In genomic region chr2:203758841-203759691, GRCh38 we compare ENCODE assay signal across 1 cellular context.
TF ChIP-seq lines count a peak whose summit lies in the region.

No MANE protein-coding gene starts in this region.

TF ChIP-seq in IMR-90, 13 proteins besides CTCF, POLR2A, EP300 and RAD21 (continued from another document):
- TF ChIP-seq RFX5 (IDR thresholded peaks at IDR 0.05; ENCODE audit: low read depth, low read length) (no peak), MXI1 (IDR thresholded peaks at IDR 0.05; ENCODE audit: borderline replicate concordance, low read depth, low read length) (no peak), USF2 (IDR thresholded peaks at IDR 0.05; ENCODE audit: low read depth, low read length) (no peak), BHLHE40 (IDR thresholded peaks at IDR 0.05; ENCODE audit: low read depth, low read length) (peak; percentile 38; the same call in 1 of the 2 replicates), CEBPB (IDR thresholded peaks at IDR 0.05; ENCODE audit: low read depth, low read length) (peak; percentile 99), FOS (IDR thresholded peaks at IDR 0.05; ENCODE audit: low read depth, low read length) (no peak)
